In the genomic region with DNA sequence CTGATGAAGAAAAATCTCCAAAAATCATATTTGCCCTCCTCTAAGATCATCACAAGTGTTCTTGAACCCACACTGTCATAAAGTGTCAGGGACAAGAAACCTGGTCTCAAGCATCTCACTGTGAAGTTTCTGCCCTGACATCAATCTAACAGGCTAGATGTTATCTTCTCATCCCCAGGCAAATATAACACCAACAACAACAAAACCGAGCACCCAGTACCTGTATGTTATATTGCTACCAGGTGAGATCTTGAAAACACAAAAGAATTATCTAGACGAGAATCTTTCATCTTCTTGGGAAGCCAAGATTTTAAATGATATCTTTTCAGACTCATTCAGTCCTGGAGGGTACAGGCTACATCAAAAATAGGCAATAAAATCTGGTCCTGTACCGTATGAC, we compare ENCODE assay signal across 3 cellular contexts.
"Had no signal": no experiment of that assay in that cellular context is flagged by ENCODE, and none has a peak within 500 bp of the region (broad histone marks: within the 10 kb centered on the region; RNA-seq: fewer than 3 reads in every experiment).

No MANE protein-coding gene starts in this region.

- DNase-seq: GDM1, GF-D8 had no signal

- ATAC-seq: GM12878 had no signal

- H3K4me3 ChIP-seq: GM12878 had no signal
